Comparison of ENCODE assay signal across 8 cellular contexts in genomic region chr4:168831585-168831918, GRCh38.
DNase-seq lines count a peak whose midpoint lies in the region; ATAC-seq and TF ChIP-seq lines count a peak whose summit lies in the region.

No MANE protein-coding gene starts in this region.

- WGBS in endodermal cell (ENCODE audit: insufficient coverage in 1 of 2, insufficient read length in 1 of 2), 2 experiments = 4 to 5% methylated on average over 8 to 14 of the region's 14 CpGs

- H3K36me3 ChIP-seq in endodermal cell (ENCODE audit: control insufficient read depth, insufficient read depth, low read length) = peaks cover 16% of the 10 kb centered on the region

- ATAC-seq in GM19351 (IDR thresholded peaks at IDR 0.05; ENCODE audit: unreplicated experiment) = peak; percentile 2

- H3K27ac Mint-ChIP-seq in endodermal cell = no peak overlapping the region
- H3K27ac Mint-ChIP-seq in osteocyte (ENCODE audit: unreplicated experiment) = peak overlapping the region; percentile 90

- peak; percentile 42 for DNase-seq in NCI-H69 (lab: John Stamatoyannopoulos, UW)
- DNase-seq in endodermal cell = no peak
- no peak for DNase-seq in osteocyte (ENCODE audit: extremely low spot score, unreplicated experiment)
- no peak for DNase-seq in cerebellar nuclear complex (lab: John Stamatoyannopoulos, UW)
- DNase-seq in activated CD4-positive, CD25-positive, alpha-beta regulatory T cell treated with anti-CD3 and anti-CD28 coated beads, Interleukin-2, amount 50 U/mL, for 72 hours = no peak
- DNase-seq in NCI-H2227 treated with DMSO at 0.1 percent for 48 hours (lab: John Stamatoyannopoulos, UW) = no peak
- no peak for DNase-seq in OCI-M2 (lab: John Stamatoyannopoulos, UW; ENCODE audit: unreplicated experiment)

- H3K27me3 ChIP-seq in endodermal cell (ENCODE audit: control insufficient read depth, insufficient read depth, low read length, poor library complexity, severe bottlenecking) = no peaks in the 10 kb centered on the region

- H3K4me3 ChIP-seq in endodermal cell (ENCODE audit: low read length) = peak overlapping the region; percentile 92

- H3K4me1 ChIP-seq in endodermal cell (ENCODE audit: control insufficient read depth, insufficient read depth, low read length) = no peaks in the 10 kb centered on the region

- peak overlapping the region; percentile 82 for H3K9ac ChIP-seq in endodermal cell (ENCODE audit: extremely low read depth, low read length, poor library complexity, severe bottlenecking)

- H3K27me3 Mint-ChIP-seq in endodermal cell (ENCODE audit: insufficient read depth) (peaks cover 42% of the 10 kb centered on the region), osteocyte (ENCODE audit: unreplicated experiment) (no peaks in the 10 kb centered on the region)

- TF ChIP-seq CTCF in endodermal cell (conservative IDR thresholded peaks at IDR 0.05) = no peak
- no peak for TF ChIP-seq CTCF in osteocyte (IDR thresholded peaks at IDR 0.05)

- H3K4me1 Mint-ChIP-seq in endodermal cell (peaks cover 3% of the 10 kb centered on the region), osteocyte (ENCODE audit: unreplicated experiment) (peaks cover 53% of the 10 kb centered on the region)

- H3K9me3 Mint-ChIP-seq in endodermal cell = no peaks in the 10 kb centered on the region
- no peaks in the 10 kb centered on the region for H3K9me3 Mint-ChIP-seq in osteocyte (ENCODE audit: unreplicated experiment)

- H3K9me3 ChIP-seq in endodermal cell (ENCODE audit: control insufficient read depth, low read length) = no peaks in the 10 kb centered on the region

- H3K4me3 Mint-ChIP-seq in endodermal cell (peak overlapping the region; percentile 82), osteocyte (ENCODE audit: unreplicated experiment) (peak overlapping the region; percentile 87)

- H3K36me3 Mint-ChIP-seq in endodermal cell (ENCODE audit: low read depth) (peaks cover 9% of the 10 kb centered on the region), osteocyte (ENCODE audit: unreplicated experiment) (peaks cover 26% of the 10 kb centered on the region)

- H3K27ac ChIP-seq in endodermal cell (ENCODE audit: low read depth, low read length) = no peak overlapping the region
